In the genomic region with DNA sequence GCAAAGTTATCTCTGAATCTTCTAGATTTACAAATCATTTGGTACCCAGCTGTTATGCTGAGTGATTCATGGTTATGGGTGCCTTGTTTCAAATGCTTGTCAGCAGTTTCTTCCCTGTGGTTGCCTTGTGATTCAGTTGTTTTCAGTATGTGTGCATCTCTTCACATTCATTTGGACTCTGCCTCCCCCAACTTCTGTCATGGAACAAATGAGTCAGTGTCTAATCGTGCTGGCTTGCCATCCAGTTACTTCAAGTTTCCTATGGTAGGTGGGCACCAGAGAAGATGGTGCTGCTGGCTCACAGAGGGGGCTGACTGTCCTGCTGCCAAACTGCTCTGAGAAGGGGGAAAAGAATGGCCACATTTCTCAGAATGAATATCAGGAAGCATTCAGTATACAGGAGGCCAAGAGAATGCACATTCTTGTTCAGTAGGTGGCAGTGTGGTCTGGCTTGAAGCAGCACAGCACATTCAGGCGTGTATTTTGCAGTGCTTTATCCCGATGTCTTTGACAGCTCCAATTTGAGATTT, we compare ENCODE assay signal across 7 cellular contexts.
DNase-seq lines count a peak whose midpoint lies in the region; ATAC-seq and TF ChIP-seq lines count a peak whose summit lies in the region.

No MANE protein-coding gene starts in this region.

- TF ChIP-seq POLR2A in spleen (IDR thresholded peaks at IDR 0.05): no peak

- TF ChIP-seq CTCF in GM12872 (IDR thresholded peaks at IDR 0.05; ENCODE audit: insufficient read depth, low read depth, low read length) (peak; percentile 52), colonic mucosa (IDR thresholded peaks at IDR 0.05) (no peak), spleen (IDR thresholded peaks at IDR 0.05 in 8 of 11, conservative IDR thresholded peaks at IDR 0.05 in 3 of 11) (peak in 1 of 11 experiments; percentile 15)

- WGBS in spleen, 5 donors: 14 to 23% (median 18%) methylated on average over 2 to 3 of the region's 3 CpGs

- no peaks in the 10 kb centered on the region for H3K9me3 ChIP-seq in colonic mucosa
- H3K9me3 ChIP-seq in spleen: no peaks in the 10 kb centered on the region

- intact Hi-C loops in colonic mucosa (cut with DNase I): no loop called here
- intact Hi-C loops in spleen (cut with DNase I; ENCODE audit: low total_unique reads): no loop called here

- H3K9ac ChIP-seq in colonic mucosa (ENCODE audit: low read depth in 2 of 2, low read length in 2 of 2): no peak overlapping the region

- no peaks in the 10 kb centered on the region for H3K36me3 ChIP-seq in colonic mucosa
- no peaks in the 10 kb centered on the region for H3K36me3 ChIP-seq in spleen

- H3K27ac ChIP-seq in colonic mucosa (no peak overlapping the region), spleen (no peak overlapping the region)

- H3K4me1 ChIP-seq in colonic mucosa (no peaks in the 10 kb centered on the region), spleen (no peaks in the 10 kb centered on the region)

- H3K27me3 ChIP-seq in colonic mucosa (no peaks in the 10 kb centered on the region), spleen (replicated peaks in 1 of 7) (no peaks in the 10 kb centered on the region)

- no peak overlapping the region for H3K4me3 ChIP-seq in colonic mucosa
- no peak overlapping the region for H3K4me3 ChIP-seq in spleen

- DNase-seq in SW480 (ENCODE audit: low spot score) (peak; percentile 28), colonic mucosa (peak; percentile 16), nucleus accumbens (lab: John Stamatoyannopoulos, UW) (peak in 38 of 56 donors; percentile 0 to 56 (median 10)), spleen (no peak)

- ATAC-seq in GM21447 (IDR thresholded peaks at IDR 0.05; ENCODE audit: unreplicated experiment) (peak; percentile 74), HG03575 (IDR thresholded peaks at IDR 0.05; ENCODE audit: extremely low read depth, insufficient number of reproducible peaks, low FRiP score, unreplicated experiment) (peak; percentile 63)
